ENCODE assay signal across 8 cellular contexts in the genomic region with DNA sequence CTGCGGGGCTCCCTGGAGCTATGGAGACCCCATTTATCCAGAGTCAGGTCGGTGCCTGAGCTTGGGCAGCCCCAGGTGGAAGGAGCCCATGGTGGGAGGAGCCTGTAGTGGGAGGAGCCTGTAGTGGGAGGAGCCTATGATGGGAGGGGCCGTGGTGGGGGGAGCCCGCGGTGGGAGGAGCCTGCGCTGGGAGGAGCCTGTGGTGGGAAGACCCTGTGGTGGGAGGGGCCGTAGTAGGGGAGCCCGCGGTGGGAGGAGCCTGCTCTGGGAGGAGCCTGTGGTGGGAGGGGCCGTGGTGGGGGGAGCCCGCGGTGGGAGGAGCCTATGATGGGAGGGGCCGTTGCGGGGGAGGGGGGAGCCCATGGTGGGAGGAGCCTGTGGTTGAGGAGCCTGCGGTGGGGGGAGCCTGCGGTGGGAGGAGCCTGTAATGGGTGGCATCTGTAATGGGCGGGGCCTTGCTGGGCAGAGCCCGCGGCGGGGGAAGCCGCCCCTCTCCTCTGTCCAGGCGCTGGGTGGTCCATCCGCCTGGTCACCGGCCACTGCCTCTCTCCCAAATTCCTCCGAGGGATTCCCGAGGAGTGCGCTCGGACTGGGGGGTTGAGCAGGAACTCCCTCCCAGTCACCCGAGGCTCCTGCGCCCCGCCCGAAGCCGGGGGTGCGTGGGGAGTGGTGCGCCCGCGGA. TPM values are rescaled to one million over a fixed set of nuclear protein-coding genes. Genes with fewer than 3 reads are reported as not detected.
DNase-seq lines count a peak whose midpoint lies in the region; ATAC-seq lines count a peak whose summit lies in the region.

No MANE protein-coding gene starts in this region.

- no peaks in the 10 kb centered on the region for H3K27me3 ChIP-seq in esophagus (ENCODE audit: control insufficient read depth in 1 of 2, insufficient read depth in 2 of 2, low read length in 2 of 2)

- ATAC-seq in GM18502 (IDR thresholded peaks at IDR 0.05; ENCODE audit: poor library complexity, unreplicated experiment) (peak; percentile 54), HG03159 (IDR thresholded peaks at IDR 0.05; ENCODE audit: unreplicated experiment) (peak; percentile 35)
- peak; percentile 69 to 73 for ATAC-seq in naive thymus-derived CD8-positive, alpha-beta T cell

- no peaks in the 10 kb centered on the region for H3K9me3 Mint-ChIP-seq in naive thymus-derived CD8-positive, alpha-beta T cell

- peaks cover 0 to 13% (median 2%) of the 10 kb centered on the region in 5 donors for H3K27me3 Mint-ChIP-seq in naive thymus-derived CD8-positive, alpha-beta T cell

- peaks cover 0 to 7% of the 10 kb centered on the region in 2 donors for H3K4me1 ChIP-seq in esophagus (ENCODE audit: control insufficient read depth in 2 of 2, insufficient read depth in 2 of 2, low read length in 1 of 2)

- H3K36me3 ChIP-seq in esophagus (ENCODE audit: control insufficient read depth in 2 of 2, insufficient read depth in 2 of 2, low read length in 1 of 2) = peaks cover 0 to 6% of the 10 kb centered on the region in 2 donors

- H3K4me3 ChIP-seq in esophagus (ENCODE audit: low read depth in 1 of 2, low read length in 2 of 2) = peak overlapping the region; percentile 35 to 46

- 2% methylated on average over 26 to 37 of the region's 37 CpGs for WGBS in esophagus, 2 donors

- no peak overlapping the region for H3K27ac ChIP-seq in esophagus (ENCODE audit: low read depth in 2 of 2, low read length in 1 of 2)

- H3K36me3 Mint-ChIP-seq in naive thymus-derived CD8-positive, alpha-beta T cell = no peaks in the 10 kb centered on the region

- peak overlapping the region; percentile 67 to 85 (median 79) for H3K4me3 Mint-ChIP-seq in naive thymus-derived CD8-positive, alpha-beta T cell

- peak overlapping the region in 8 of 10 donors; percentile 77 to 97 (median 91) for H3K27ac Mint-ChIP-seq in naive thymus-derived CD8-positive, alpha-beta T cell

- peaks cover 11 to 34% (median 28%) of the 10 kb centered on the region in 4 donors for H3K4me1 Mint-ChIP-seq in naive thymus-derived CD8-positive, alpha-beta T cell

- POLR2A ChIA-PET in naive thymus-derived CD8-positive, alpha-beta T cell (lab: Charles Lee) = interaction anchor here (0.7 to 4.1 kb wide), 11 partner anchors 13 to 488 kb away, joined by 3 to 37 read pairs (median 7); partner anchors contain the start of genes GMEB2, PPDPF, PRPF6 and PTK6

- H3K9me3 ChIP-seq in esophagus (ENCODE audit: control insufficient read depth in 2 of 2, insufficient read depth in 1 of 2, low read depth in 1 of 2, low read length in 1 of 2) = no peaks in the 10 kb centered on the region

- peak; percentile 69 for DNase-seq in NOMO-1 treated with DMSO at 0.1 percent for 48 hours (lab: John Stamatoyannopoulos, UW; ENCODE audit: unreplicated experiment)
- peak; percentile 81 for DNase-seq in activated T-cell treated with anti-CD3 and anti-CD28 coated beads for 24 hours (ENCODE audit: low read depth)
- peak; percentile 78 to 94 (median 88) for DNase-seq in naive thymus-derived CD8-positive, alpha-beta T cell
- DNase-seq in stimulated activated naive CD4-positive, alpha-beta T cell treated with Interleukin-2 at 50 U/mL for 16 hours (lab: John Stamatoyannopoulos, UW) = peak; percentile 87
- no peak for DNase-seq in putamen (ENCODE audit: low spot score)

RNA-seq across cellular contexts. Expression of gene FNDC11, which starts 0.6 kb away (rescaled TPM):
- under 1 TPM; 0.07 to 0.26 TPM for polyA plus RNA-seq in esophagus
- total RNA-seq in naive thymus-derived CD8-positive, alpha-beta T cell = under 1 TPM; 0.13 to 0.36 TPM
- polyA plus RNA-seq in naive thymus-derived CD8-positive, alpha-beta T cell = under 1 TPM in 1 of 3 donors, not detected in 2; 0.25 TPM

RNA-seq across cellular contexts. Expression of gene SRMS, which starts 5.8 kb away (rescaled TPM):
- polyA plus RNA-seq in esophagus = under 1 TPM in 1 of 2 donors, not detected in 1; 0.04 TPM
- total RNA-seq in naive thymus-derived CD8-positive, alpha-beta T cell = not detected
- polyA plus RNA-seq in naive thymus-derived CD8-positive, alpha-beta T cell = not detected

RNA-seq across cellular contexts. Expression of gene PTK6, which starts 16.2 kb away (rescaled TPM):
- 10 to 100 TPM; 80.1 to 81.6 TPM for polyA plus RNA-seq in esophagus
- under 1 TPM; 0.16 to 0.29 TPM for total RNA-seq in naive thymus-derived CD8-positive, alpha-beta T cell
- under 1 TPM; 0.09 to 0.44 (median 0.15) TPM for polyA plus RNA-seq in naive thymus-derived CD8-positive, alpha-beta T cell

RNA-seq across cellular contexts. Expression of gene HELZ2, which starts 20.6 kb away (rescaled TPM):
- 1 to 10 TPM; 7.2 to 8.3 TPM for polyA plus RNA-seq in esophagus
- total RNA-seq in naive thymus-derived CD8-positive, alpha-beta T cell = 10 to 100 TPM; 22.7 to 24.4 TPM
- 1 to 10 TPM; 3.1 to 4.6 (median 4.1) TPM for polyA plus RNA-seq in naive thymus-derived CD8-positive, alpha-beta T cell

RNA-seq across cellular contexts. Expression of gene PPDPF, which starts 32.8 kb away (rescaled TPM):
- polyA plus RNA-seq in esophagus = 1,000 to 10,000 TPM in 1 of 2 donors, 100 to 1,000 TPM in 1; 615 to 1,105 TPM
- total RNA-seq in naive thymus-derived CD8-positive, alpha-beta T cell = 100 to 1,000 TPM; 225 to 229 TPM
- 10 to 100 TPM; 47.4 to 93.1 (median 78.1) TPM for polyA plus RNA-seq in naive thymus-derived CD8-positive, alpha-beta T cell

Comparison
In these comparisons a context has a peak if more than half of its experiments do, and no peak if none do; other contexts are left out.
1. RNA of gene PTK6, which starts 16.2 kb away (polyA plus RNA-seq): 80.1 to 81.6 TPM in esophagus; 0.09 to 0.44 TPM in naive thymus-derived CD8-positive, alpha-beta T cell; every median in the first group is over 10 times any median in the second.
2. Peak in every context shown above with its lines, with median percentiles within 50 percentile points of each other: ATAC-seq.